Comparison of ENCODE assay signal across 13 cellular contexts in genomic region chr7:47627580-47628283, GRCh38. TPM values are rescaled to one million over a fixed set of nuclear protein-coding genes. Genes with fewer than 3 reads are reported as not detected.
DNase-seq lines count a peak whose midpoint lies in the region; ATAC-seq and TF ChIP-seq lines count a peak whose summit lies in the region.
"Had no signal": no experiment of that assay in that cellular context is flagged by ENCODE, and none has a peak within 500 bp of the region (broad histone marks: within the 10 kb centered on the region; RNA-seq: fewer than 3 reads in every experiment).

No MANE protein-coding gene starts in this region.

- POLR2A ChIA-PET in SK-N-SH (lab: Yijun Ruan, JAX): no interaction called here

- H3K9me2 ChIP-seq in SK-N-SH: no peaks in the 10 kb centered on the region

- no peak for TF ChIP-seq RAD21 in SK-N-SH (IDR thresholded peaks at IDR 0.05; ENCODE audit: low read length)

- no peak overlapping the region for H3K27ac ChIP-seq in SK-N-SH (ENCODE audit: low read depth in 2 of 2, low read length in 1 of 2)

- H3K9me3 ChIP-seq in SK-N-SH: no peaks in the 10 kb centered on the region

- H3K36me3 Mint-ChIP-seq in nephron (ENCODE audit: low read depth): no peaks in the 10 kb centered on the region
- H3K36me3 Mint-ChIP-seq: activated naive CD4-positive, alpha-beta T cell treated with anti-CD3 and anti-CD28 coated beads, Interleukin-2, amount 50 U/mL, for 24 hours; naive thymus-derived CD8-positive, alpha-beta T cell had no signal

- no peaks in the 10 kb centered on the region for H3K9me3 Mint-ChIP-seq in nephron
- H3K9me3 Mint-ChIP-seq: activated naive CD4-positive, alpha-beta T cell treated with anti-CD3 and anti-CD28 coated beads, Interleukin-2, amount 50 U/mL, for 24 hours; naive thymus-derived CD8-positive, alpha-beta T cell had no signal

- peaks cover 5 to 8% of the 10 kb centered on the region in 2 experiments for H3K4me1 ChIP-seq in SK-N-SH (ENCODE audit: control insufficient read depth in 1 of 2, insufficient read depth in 2 of 2, low read depth in 1 of 2, low read length in 1 of 2)

- H4K20me1 ChIP-seq in SK-N-SH (ENCODE audit: insufficient read depth): no peaks in the 10 kb centered on the region

- peak overlapping the region in 2 of 3 experiments; percentile 30 to 45 for H3K27ac Mint-ChIP-seq in nephron
- H3K27ac Mint-ChIP-seq: activated naive CD4-positive, alpha-beta T cell treated with anti-CD3 and anti-CD28 coated beads, Interleukin-2, amount 50 U/mL, for 24 hours had no signal

- no peak overlapping the region for H3K4me3 Mint-ChIP-seq in nephron
- H3K4me3 Mint-ChIP-seq: activated naive CD4-positive, alpha-beta T cell treated with anti-CD3 and anti-CD28 coated beads, Interleukin-2, amount 50 U/mL, for 24 hours had no signal

- 95% methylated on average over 7 of the region's 7 CpGs for WGBS in SK-N-SH (ENCODE audit: low lambda C conversion rate)

- H3F3A ChIP-seq in SK-N-SH (replicated peaks; ENCODE audit: insufficient read depth): peaks cover 12% of the 10 kb centered on the region

- TF ChIP-seq CTCF in nephron (IDR thresholded peaks at IDR 0.05; ENCODE audit: unreplicated experiment in 3 of 3): no peak
- TF ChIP-seq CTCF in SK-N-SH (IDR thresholded peaks at IDR 0.05): no peak

- no peak overlapping the region for H3K4me2 ChIP-seq in SK-N-SH

- H3K9ac ChIP-seq in SK-N-SH: no peak overlapping the region

- H3K27me3 ChIP-seq in SK-N-SH (ENCODE audit: insufficient read depth): no peaks in the 10 kb centered on the region

- ATAC-seq in GM18909 (IDR thresholded peaks at IDR 0.05; ENCODE audit: poor library complexity, unreplicated experiment) (peak; percentile 82), GM21723 (IDR thresholded peaks at IDR 0.05; ENCODE audit: unreplicated experiment) (peak; percentile 80), HG03280 (IDR thresholded peaks at IDR 0.05; ENCODE audit: unreplicated experiment) (peak; percentile 71)
- ATAC-seq: naive thymus-derived CD8-positive, alpha-beta T cell had no signal

- H2AFZ ChIP-seq in SK-N-SH (ENCODE audit: low read depth): no peak overlapping the region

- CTCF ChIA-PET in SK-N-SH (lab: Yijun Ruan, JAX): no interaction called here

- DNase-seq in SK-N-SH (no peak), midbrain (lab: John Stamatoyannopoulos, UW) (no peak), putamen (ENCODE audit: low spot score) (no peak), nucleus accumbens (lab: John Stamatoyannopoulos, UW) (no peak)
- DNase-seq: activated CD4-positive, alpha-beta T cell treated with anti-CD3 and anti-CD28 coated beads, Interleukin-2, amount 50 U/mL, for 48 hours; Calu3; NCI-H446 treated with DMSO at 0.1 percent for 48 hours had no signal

- H3K27me3 Mint-ChIP-seq in nephron (ENCODE audit: low read depth): no peaks in the 10 kb centered on the region
- H3K27me3 Mint-ChIP-seq: activated naive CD4-positive, alpha-beta T cell treated with anti-CD3 and anti-CD28 coated beads, Interleukin-2, amount 50 U/mL, for 24 hours; naive thymus-derived CD8-positive, alpha-beta T cell had no signal

- no peaks in the 10 kb centered on the region for H3K79me2 ChIP-seq in SK-N-SH (ENCODE audit: insufficient read depth)

- H3K4me1 Mint-ChIP-seq in nephron: peaks cover 48% of the 10 kb centered on the region
- H3K4me1 Mint-ChIP-seq: activated naive CD4-positive, alpha-beta T cell treated with anti-CD3 and anti-CD28 coated beads, Interleukin-2, amount 50 U/mL, for 24 hours had no signal

- H3K36me3 ChIP-seq in SK-N-SH (replicated peaks in 1 of 2; ENCODE audit: control insufficient read depth in 1 of 2, insufficient read depth in 2 of 2, low read length in 1 of 2): no peaks in the 10 kb centered on the region

- no peak overlapping the region for H3K4me3 ChIP-seq in SK-N-SH (ENCODE audit: low read depth in 2 of 2, low read length in 1 of 2)

- TF ChIP-seq EP300 in SK-N-SH (IDR thresholded peaks at IDR 0.05; ENCODE audit: borderline replicate concordance in 1 of 2, low read depth in 1 of 2, low read length in 1 of 2): no peak

TF ChIP-seq in SK-N-SH, 30 proteins besides CTCF, POLR2A, EP300 and RAD21:
- no peak for TF ChIP-seq YY1 (IDR thresholded peaks at IDR 0.05; ENCODE audit: low read depth)

RNA-seq across cellular contexts. Expression of gene TNS3, which starts 45.8 kb away (rescaled TPM):
- 68.8 and 72.3 TPM in 2 replicates for polyA plus RNA-seq in SK-N-SH (2012; rRNA removed)
- 48.8 and 60.8 TPM in 2 replicates for polyA plus RNA-seq in SK-N-SH (2012; cell fraction: cytosol; rRNA removed)
- polyA plus RNA-seq in SK-N-SH (2012; cell fraction: nucleus; rRNA removed): 141 and 170 TPM in 2 replicates
- polyA plus RNA-seq: naive thymus-derived CD8-positive, alpha-beta T cell had no signal
